Comparison of ENCODE assay signal across 13 cellular contexts in the genomic region with DNA sequence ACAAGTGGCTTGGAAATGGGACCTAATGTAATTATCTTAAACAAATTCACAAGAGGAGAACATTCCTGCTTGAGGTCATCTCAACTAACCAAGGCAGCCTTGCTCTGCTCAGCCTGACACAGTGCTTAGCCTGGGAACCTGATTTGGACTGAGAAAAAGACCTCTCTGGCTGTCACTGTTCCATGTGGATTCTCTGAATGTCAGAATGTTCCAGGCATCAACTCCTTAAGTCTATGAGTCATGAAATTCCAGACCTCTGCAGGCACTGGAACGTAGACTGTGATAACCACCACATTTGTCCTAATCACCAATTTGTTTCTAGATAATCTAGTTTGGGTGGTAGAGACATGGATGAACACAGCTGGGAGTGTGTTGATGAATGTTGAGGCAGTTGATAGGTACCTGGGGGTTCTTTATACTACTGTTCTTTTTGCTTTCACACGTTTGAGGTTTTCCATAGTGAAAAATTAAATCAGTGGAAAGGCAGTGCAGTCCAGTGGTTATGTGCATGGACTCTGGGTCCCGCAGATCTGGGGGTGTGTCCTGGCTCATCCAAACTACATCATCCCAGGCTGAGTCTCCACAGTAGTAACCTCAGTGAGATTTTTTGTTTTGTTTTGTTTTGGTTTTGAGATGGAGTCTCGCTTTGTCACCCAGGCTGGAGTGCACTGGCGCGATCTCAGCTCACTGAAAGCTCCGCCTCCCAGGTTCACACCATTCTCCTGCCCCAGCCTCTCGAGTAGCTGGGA.
DNase-seq lines count a peak whose midpoint lies in the region; ATAC-seq, FAIRE-seq and TF ChIP-seq lines count a peak whose summit lies in the region.
"Had no signal": no experiment of that assay in that cellular context is flagged by ENCODE, and none has a peak within 500 bp of the region (broad histone marks: within the 10 kb centered on the region; RNA-seq: fewer than 3 reads in every experiment).

No MANE protein-coding gene starts in this region.

- TF ChIP-seq CTCF in astrocyte (IDR thresholded peaks at IDR 0.05; ENCODE audit: insufficient read depth, low read depth, low read length) (no peak), cardiac muscle cell (IDR thresholded peaks at IDR 0.05; ENCODE audit: low read depth, low read length) (no peak)

- peak overlapping the region; percentile 84 for H3K27ac Mint-ChIP-seq in astrocyte (ENCODE audit: unreplicated experiment)
- no peak overlapping the region for H3K27ac Mint-ChIP-seq in activated CD4-positive, alpha-beta memory T cell treated with anti-CD3 and anti-CD28 coated beads for 36 hours

- POLR2A ChIA-PET in activated CD4-positive, alpha-beta memory T cell treated with anti-CD3 and anti-CD28 coated beads for 36 hours (lab: Charles Lee): no interaction called here

- H3K27me3 ChIP-seq in astrocyte (ENCODE audit: insufficient read depth, low read length): no peaks in the 10 kb centered on the region
- H3K27me3 ChIP-seq in cardiac muscle cell: no peaks in the 10 kb centered on the region

- H3K4me3 Mint-ChIP-seq in astrocyte (ENCODE audit: unreplicated experiment): no peak overlapping the region
- H3K4me3 Mint-ChIP-seq in activated CD4-positive, alpha-beta memory T cell treated with anti-CD3 and anti-CD28 coated beads for 36 hours: no peak overlapping the region
- H3K4me3 Mint-ChIP-seq: nephron had no signal

- H3K4me2 ChIP-seq in astrocyte (ENCODE audit: low read length): peak overlapping the region; percentile 19

- no peak for ATAC-seq in GM21528 (IDR thresholded peaks at IDR 0.05; ENCODE audit: low FRiP score, unreplicated experiment)

- H3K36me3 ChIP-seq in astrocyte (ENCODE audit: insufficient read depth, low read length) (no peaks in the 10 kb centered on the region), cardiac muscle cell (no peaks in the 10 kb centered on the region)

- H3K9ac ChIP-seq in astrocyte (ENCODE audit: low read length): no peak overlapping the region

- peaks cover 3% of the 10 kb centered on the region for H3K27me3 Mint-ChIP-seq in astrocyte (ENCODE audit: low read depth, unreplicated experiment)
- no peaks in the 10 kb centered on the region for H3K27me3 Mint-ChIP-seq in activated CD4-positive, alpha-beta memory T cell treated with anti-CD3 and anti-CD28 coated beads for 36 hours

- no peaks in the 10 kb centered on the region for H3K79me2 ChIP-seq in astrocyte (ENCODE audit: insufficient read depth, low read length)

- CTCF ChIA-PET in activated CD4-positive, alpha-beta memory T cell treated with anti-CD3 and anti-CD28 coated beads for 36 hours (lab: Charles Lee): no interaction called here

- H3K27ac ChIP-seq in astrocyte (ENCODE audit: low read depth, low read length): peak overlapping the region; percentile 8
- no peak overlapping the region for H3K27ac ChIP-seq in cardiac muscle cell

- DNase-seq in H4 (ENCODE audit: low spot score) (peak; percentile 12), astrocyte (ENCODE audit: low read depth) (peak; percentile 98), cardiac muscle cell (ENCODE audit: low read depth in 1 of 2, low spot score in 1 of 2) (peak; percentile 24 to 91), skeletal muscle cell (ENCODE audit: low read depth) (peak; percentile 45), NCI-H1105 (lab: John Stamatoyannopoulos, UW) (no peak)
- DNase-seq in activated CD4-positive, alpha-beta memory T cell treated with anti-CD3 and anti-CD28 coated beads for 36 hours: no peak
- DNase-seq: activated CD4-positive, CD25-positive, alpha-beta regulatory T cell treated with anti-CD3 and anti-CD28 coated beads, Interleukin-2, amount 50 U/mL, for 72 hours; activated gamma-delta T cell; DMS 273 treated with DMSO at 0.1 percent for 48 hours; effector memory CD4-positive, alpha-beta T cell; NCI-H748 treated with DMSO at 0.1 percent for 48 hours had no signal

- H2AFZ ChIP-seq in astrocyte (ENCODE audit: low read depth, low read length): no peak overlapping the region

- H3K9me3 ChIP-seq in astrocyte (ENCODE audit: insufficient read depth, low read depth, low read length) (no peaks in the 10 kb centered on the region), cardiac muscle cell (ENCODE audit: low read depth) (no peaks in the 10 kb centered on the region)

- H4K20me1 ChIP-seq in astrocyte (ENCODE audit: insufficient read depth, low read length): no peaks in the 10 kb centered on the region

- no peaks in the 10 kb centered on the region for H3K4me1 ChIP-seq in astrocyte (ENCODE audit: insufficient read depth, low read length)
- H3K4me1 ChIP-seq in cardiac muscle cell (ENCODE audit: low read depth): no peaks in the 10 kb centered on the region

- H3K9me3 Mint-ChIP-seq in astrocyte (ENCODE audit: unreplicated experiment): no peaks in the 10 kb centered on the region
- H3K9me3 Mint-ChIP-seq in activated CD4-positive, alpha-beta memory T cell treated with anti-CD3 and anti-CD28 coated beads for 36 hours: peaks cover 2% of the 10 kb centered on the region

- H3K4me3 ChIP-seq in astrocyte (ENCODE audit: insufficient read depth, low read depth, low read length) (no peak overlapping the region), cardiac muscle cell (no peak overlapping the region), skeletal muscle cell (ENCODE audit: low read depth, low read length) (no peak overlapping the region)

- intact Hi-C loops in activated CD4-positive, alpha-beta memory T cell treated with anti-CD3 and anti-CD28 coated beads for 36 hours (cut with micrococcal nuclease): no loop called here

- peaks cover 11% of the 10 kb centered on the region for H3K4me1 Mint-ChIP-seq in astrocyte (ENCODE audit: low read depth, unreplicated experiment)
- H3K4me1 Mint-ChIP-seq in activated CD4-positive, alpha-beta memory T cell treated with anti-CD3 and anti-CD28 coated beads for 36 hours (ENCODE audit: low read depth): no peaks in the 10 kb centered on the region

- no peaks in the 10 kb centered on the region for H3K36me3 Mint-ChIP-seq in astrocyte (ENCODE audit: low read depth, unreplicated experiment)
- no peaks in the 10 kb centered on the region for H3K36me3 Mint-ChIP-seq in activated CD4-positive, alpha-beta memory T cell treated with anti-CD3 and anti-CD28 coated beads for 36 hours

- peak; percentile 96 for FAIRE-seq in astrocyte (lab: Jason Lieb, UNC)

Comparison
In these comparisons a context has a peak if more than half of its experiments do, and no peak if none do; other contexts are left out.
1. DNase-seq: peak in H4 (single experiment), astrocyte (single experiment), cardiac muscle cell (2 of 2) and skeletal muscle cell (single experiment); none in NCI-H1105 (single experiment) and activated CD4-positive, alpha-beta memory T cell treated with anti-CD3 and anti-CD28 coated beads for 36 hours (single experiment).